1 cellular context compared by ENCODE assay signal in genomic region chr1:23110391-23110790, GRCh38.
TF ChIP-seq lines count a peak whose summit lies in the region.

No MANE protein-coding gene starts in this region.

TF ChIP-seq in HCT116, 20 proteins besides CTCF, POLR2A, EP300 and RAD21:
- TF ChIP-seq TCF7L2 (IDR thresholded peaks at IDR 0.05; ENCODE audit: borderline replicate concordance, extremely low read depth, insufficient read depth, insufficient read length): no peak
- TF ChIP-seq MAX (IDR thresholded peaks at IDR 0.05): no peak
- no peak for TF ChIP-seq EZH2 (IDR thresholded peaks at IDR 0.05)
- no peak for TF ChIP-seq EGR1 (IDR thresholded peaks at IDR 0.05; ENCODE audit: low read depth)
- TF ChIP-seq ZNF274 (IDR thresholded peaks at IDR 0.05; ENCODE audit: low read depth, low read length): no peak
- no peak for TF ChIP-seq YY1 (IDR thresholded peaks at IDR 0.05; ENCODE audit: extremely low read depth, insufficient replicate concordance, low read depth, low read length)
- TF ChIP-seq CBX3 (IDR thresholded peaks at IDR 0.05; ENCODE audit: low read depth): no peak
- TF ChIP-seq POLR2AphosphoS5 (IDR thresholded peaks at IDR 0.05; ENCODE audit: low read depth, low read length): no peak
- no peak for TF ChIP-seq CEBPB (IDR thresholded peaks at IDR 0.05; ENCODE audit: low read depth)
- no peak for TF ChIP-seq REST (IDR thresholded peaks at IDR 0.05; ENCODE audit: low read depth)
- no peak for TF ChIP-seq ELF1 (IDR thresholded peaks at IDR 0.05; ENCODE audit: borderline replicate concordance, low read depth)
- TF ChIP-seq ZFX (IDR thresholded peaks at IDR 0.05): no peak
- no peak for TF ChIP-seq ZBTB33 (IDR thresholded peaks at IDR 0.05; ENCODE audit: extremely low read depth, insufficient replicate concordance, low read length)
- TF ChIP-seq FOSL1 (IDR thresholded peaks at IDR 0.05; ENCODE audit: low read depth): no peak
- TF ChIP-seq SIN3A (IDR thresholded peaks at IDR 0.05; ENCODE audit: low read depth): no peak
- no peak for TF ChIP-seq SRF (IDR thresholded peaks at IDR 0.05; ENCODE audit: low read depth)
- TF ChIP-seq EZH2phosphoT487 (IDR thresholded peaks at IDR 0.05; ENCODE audit: borderline replicate concordance): no peak
